17 cellular contexts compared by ENCODE assay signal in genomic region chr9:81431662-81432061, GRCh38.
DNase-seq lines count a peak whose midpoint lies in the region; ATAC-seq and TF ChIP-seq lines count a peak whose summit lies in the region.
"Had no signal": no experiment of that assay in that cellular context is flagged by ENCODE, and none has a peak within 500 bp of the region (broad histone marks: within the 10 kb centered on the region; RNA-seq: fewer than 3 reads in every experiment).

No MANE protein-coding gene starts in this region.

- in situ Hi-C loops in astrocyte of the cerebellum (cut with HindIII; ENCODE audit: low sequenced_read_pairs): no loop called here

- H3K4me3 ChIP-seq in astrocyte of the cerebellum (ENCODE audit: low read depth, low read length): no peak overlapping the region
- H3K4me3 ChIP-seq: gastroesophageal sphincter, psoas muscle had no signal

- ATAC-seq in GM18861 (IDR thresholded peaks at IDR 0.05; ENCODE audit: unreplicated experiment): no peak
- ATAC-seq: activated naive CD8-positive, alpha-beta T cell treated with anti-CD3 and anti-CD28 coated beads, Interleukin-2, amount 50 U/mL, for 24 hours; gastroesophageal sphincter; psoas muscle; T-cell had no signal

- TF ChIP-seq CTCF in AG09319 (IDR thresholded peaks at IDR 0.05; ENCODE audit: low read depth, low read length) (no peak), astrocyte of the cerebellum (IDR thresholded peaks at IDR 0.05; ENCODE audit: low read depth, low read length, missing control alignments) (no peak)

- peak; percentile 87 for DNase-seq in AG09319 (ENCODE audit: extremely low read depth, low read depth)
- peak; percentile 83 for DNase-seq in HT1080 (ENCODE audit: low read depth)
- DNase-seq in astrocyte of the cerebellum (ENCODE audit: low read depth): peak; percentile 67
- DNase-seq in kidney tubule cell (ENCODE audit: low spot score): peak; percentile 70
- no peak for DNase-seq in medulla oblongata (ENCODE audit: extremely low spot score)
- DNase-seq in NCI-H82 (lab: John Stamatoyannopoulos, UW): no peak
- no peak for DNase-seq in OCI-M1 (lab: John Stamatoyannopoulos, UW)
- DNase-seq: activated CD4-positive, alpha-beta T cell treated with anti-CD3 and anti-CD28 coated beads for 48 hours; activated naive CD8-positive, alpha-beta T cell treated with anti-CD3 and anti-CD28 coated beads, Interleukin-2, amount 50 U/mL, for 24 hours; activated T-cell treated with anti-CD3 and anti-CD28 coated beads, Interleukin-2, amount 50 U/mL, for 24 hours; GF-D8; H7; psoas muscle; stimulated activated CD4-positive, alpha-beta T cell treated with anti-CD3 and anti-CD28 coated beads, Interleukin-2, amount 100 ng/mL, for 48 hours; T-cell had no signal

Comparison
In these comparisons a context has a peak if more than half of its experiments do, and no peak if none do; other contexts are left out.
1. DNase-seq: peak in AG09319 (single experiment), HT1080 (single experiment), astrocyte of the cerebellum (single experiment) and kidney tubule cell (single experiment); none in medulla oblongata (single experiment), NCI-H82 (single experiment) and OCI-M1 (single experiment).